ENCODE assay signal across 8 cellular contexts in genomic region chr4:53601251-53601764, GRCh38. TPM values are rescaled to one million over a fixed set of nuclear protein-coding genes. Genes with fewer than 3 reads are reported as not detected.
DNase-seq lines count a peak whose midpoint lies in the region; ATAC-seq lines count a peak whose summit lies in the region.

No MANE protein-coding gene starts in this region.

- in situ Hi-C loops in SK-MEL-5 (cut with HindIII; ENCODE audit: low pct_unique_long_range_greater_than_20kb, low sequenced_read_pairs) = no loop called here

- peak; percentile 70 for ATAC-seq in GM21515 (IDR thresholded peaks at IDR 0.05; ENCODE audit: unreplicated experiment)

- peak; percentile 95 for DNase-seq in DMS53 (lab: John Stamatoyannopoulos, UW)
- DNase-seq in LoVo (ENCODE audit: low spot score) = peak; percentile 7
- DNase-seq in SK-MEL-5 (ENCODE audit: low read depth, low spot score) = peak; percentile 51
- DNase-seq in kidney tubule cell (ENCODE audit: low spot score) = peak; percentile 8
- DNase-seq in kidney glomerular epithelial cell (lab: John Stamatoyannopoulos, UW) = no peak
- DNase-seq in occipital lobe (lab: John Stamatoyannopoulos, UW) = no peak
- no peak for DNase-seq in activated CD4-positive, CD25-positive, alpha-beta regulatory T cell treated with anti-CD3 and anti-CD28 coated beads, Interleukin-2, amount 50 U/mL, for 72 hours

RNA-seq across cellular contexts. Expression of gene LNX1, which starts 10.0 kb away (rescaled TPM):
- 0.05 and 0.13 TPM in 2 replicates for total RNA-seq in SK-MEL-5 (2014; rRNA removed; shearing (Covaris generic))
- not detected in 2 replicates for polyA plus RNA-seq in SK-MEL-5 (2015; cell fraction: cytosol; rRNA removed)
- not detected in 2 replicates for polyA plus RNA-seq in SK-MEL-5 (2015; cell fraction: nucleus; rRNA removed)
- 52.9 TPM for total RNA-seq in occipital lobe

Comparison
In these comparisons a context has a peak if more than half of its experiments do, and no peak if none do; other contexts are left out.
1. DNase-seq: peak in DMS53 (single experiment), LoVo (single experiment), SK-MEL-5 (single experiment) and kidney tubule cell (single experiment); none in kidney glomerular epithelial cell (single experiment), occipital lobe (single experiment) and activated CD4-positive, CD25-positive, alpha-beta regulatory T cell treated with anti-CD3 and anti-CD28 coated beads, Interleukin-2, amount 50 U/mL, for 72 hours (single experiment).
2. RNA of gene LNX1, which starts 10.0 kb away (total RNA-seq): 52.9 TPM in occipital lobe (single experiment); 0.05 to 0.13 TPM in SK-MEL-5; every median in the first group is over 10 times any median in the second.